1 cellular context compared by ENCODE assay signal in genomic region chr3:122183521-122183892, GRCh38.
TF ChIP-seq lines count a peak whose summit lies in the region.

CASR (plus strand) TSS chr3:122183668; CDS start chr3:122254190, 70,522 bp downstream.

TF ChIP-seq in H1, 55 proteins besides CTCF, POLR2A, EP300 and RAD21 (continued from another document):
- TF ChIP-seq ATF2 (IDR thresholded peaks at IDR 0.05; ENCODE audit: low read length) (no peak), KDM5A (IDR thresholded peaks at IDR 0.05; ENCODE audit: low read length) (no peak)
TF ChIP-seq in H1: peak in this region for 0.
